22 cellular contexts compared by ENCODE assay signal in genomic region chr1:51833700-51834099, GRCh38. TPM values are rescaled to one million over a fixed set of nuclear protein-coding genes. Genes with fewer than 3 reads are reported as not detected.
A peak's percentile ranks its signal among the peaks of the same experiment; 100 is the strongest.
DNase-seq lines count a peak whose midpoint lies in the region; ATAC-seq, FAIRE-seq and TF ChIP-seq lines count a peak whose summit lies in the region.
"Had no signal": no experiment of that assay in that cellular context is flagged by ENCODE, and none has a peak within 500 bp of the region (broad histone marks: within the 10 kb centered on the region; RNA-seq: fewer than 3 reads in every experiment).

No MANE protein-coding gene starts in this region.

- WGBS in K562 (ENCODE audit: insufficient coverage, low coverage, missing lambda C conversion rate): 95% methylated on average over 2 of the region's 2 CpGs
- WGBS in endodermal cell (ENCODE audit: insufficient coverage in 1 of 2, insufficient read length in 1 of 2), 2 experiments: 98 to 100% methylated on average over 2 of the region's 2 CpGs

- TF ChIP-seq EP300 in K562 (IDR thresholded peaks at IDR 0.05; ENCODE audit: low read length): no peak

- POLR2A ChIA-PET in K562 (lab: Yijun Ruan, JAX): no interaction called here

- H4K20me1 ChIP-seq in K562 (replicated peaks; ENCODE audit: control insufficient read depth, insufficient read depth, low read length): no peaks in the 10 kb centered on the region

- H3K79me2 ChIP-seq in K562 (ENCODE audit: control insufficient read depth, insufficient read depth, low read length): peaks cover 9% of the 10 kb centered on the region; the same call in 1 of the 3 replicates

- H3K4me2 ChIP-seq in K562 (ENCODE audit: insufficient read depth, low read length): no peak overlapping the region
- H3K4me2 ChIP-seq: KMS-11 had no signal

- H3K27me3 Mint-ChIP-seq in endodermal cell (ENCODE audit: insufficient read depth): no peaks in the 10 kb centered on the region
- H3K27me3 Mint-ChIP-seq in activated naive CD4-positive, alpha-beta T cell treated with anti-CD3 and anti-CD28 coated beads, Interleukin-2, amount 10 ng/mL, durations not matched to agents 7 days and 5 days: no peaks in the 10 kb centered on the region
- H3K27me3 Mint-ChIP-seq: B cell; CD4-positive, alpha-beta memory T cell; T-helper 17 cell had no signal

- TF ChIP-seq RAD21 in K562 (CRISPR knock-in tag; conservative IDR thresholded peaks at IDR 0.05 in 1 of 2, IDR thresholded peaks at IDR 0.05 in 1 of 2): no peak

- intact Hi-C loops in K562 (cut with micrococcal nuclease): no loop called here
- intact Hi-C loops in Right ventricle myocardium inferior (cut with DNase I): no loop called here

- no peak for TF ChIP-seq CTCF in K562 (IDR thresholded peaks at IDR 0.05 in 2 of 3, conservative IDR thresholded peaks at IDR 0.05 in 1 of 3; ENCODE audit: insufficient read depth in 2 of 3, low read depth in 1 of 3, low read length in 3 of 3)
- no peak for TF ChIP-seq CTCF in endodermal cell (conservative IDR thresholded peaks at IDR 0.05)

- no peak overlapping the region for H2AFZ ChIP-seq in K562 (ENCODE audit: low read depth, low read length)

- in situ Hi-C loops in K562 (cut with MboI): no loop called here

- no TSS peak for BruUV-seq in K562 (replicated peaks; lab: Mats Ljungman, UMichigan)

- H3K4me3 Mint-ChIP-seq in endodermal cell: no peak overlapping the region
- no peak overlapping the region for H3K4me3 Mint-ChIP-seq in activated naive CD4-positive, alpha-beta T cell treated with anti-CD3 and anti-CD28 coated beads, Interleukin-2, amount 10 ng/mL, durations not matched to agents 7 days and 5 days
- H3K4me3 Mint-ChIP-seq: B cell; CD4-positive, alpha-beta memory T cell; T-helper 17 cell had no signal

- H3K4me3 ChIP-seq in K562: no peak overlapping the region
- no peak overlapping the region for H3K4me3 ChIP-seq in endodermal cell (ENCODE audit: low read length)

- H3K4me1 ChIP-seq in K562 (replicated peaks in 1 of 2; ENCODE audit: control insufficient read depth in 2 of 2, insufficient read depth in 2 of 2, low read length in 2 of 2): no peaks in the 10 kb centered on the region
- H3K4me1 ChIP-seq in endodermal cell (ENCODE audit: control insufficient read depth, insufficient read depth, low read length): no peaks in the 10 kb centered on the region

- no peak for ATAC-seq in K562
- no peak for ATAC-seq in Right ventricle myocardium inferior
- ATAC-seq: HCT116, Panc1, T-helper 17 cell had no signal

- H3K27ac ChIP-seq in K562 (ENCODE audit: extremely low read depth, low read depth, low read length) (no peak overlapping the region), endodermal cell (ENCODE audit: low read depth, low read length) (no peak overlapping the region)
- H3K27ac ChIP-seq: KMS-11 had no signal

- H3K27ac Mint-ChIP-seq in endodermal cell: no peak overlapping the region
- no peak overlapping the region for H3K27ac Mint-ChIP-seq in activated naive CD4-positive, alpha-beta T cell treated with anti-CD3 and anti-CD28 coated beads, Interleukin-2, amount 10 ng/mL, durations not matched to agents 7 days and 5 days
- H3K27ac Mint-ChIP-seq: B cell, T-helper 17 cell had no signal

- no peaks in the 10 kb centered on the region for H3K27me3 ChIP-seq in K562 (ENCODE audit: control insufficient read depth in 2 of 2, insufficient read depth in 2 of 2, low read length in 2 of 2)
- no peaks in the 10 kb centered on the region for H3K27me3 ChIP-seq in endodermal cell (ENCODE audit: control insufficient read depth, insufficient read depth, low read length, poor library complexity, severe bottlenecking)

- peak; percentile 23 for DNase-seq in EH (ENCODE audit: low read depth)
- DNase-seq in HT1080 (ENCODE audit: low read depth): peak; percentile 27
- no peak for DNase-seq in K562 (ENCODE audit: extremely low read depth in 1 of 4, low spot score in 3 of 4)
- peak; percentile 15 for DNase-seq in renal cortical epithelial cell (ENCODE audit: low read depth)
- no peak for DNase-seq in endodermal cell
- no peak for DNase-seq in Right ventricle myocardium inferior (ENCODE audit: missing footprints)
- no peak for DNase-seq in activated naive CD4-positive, alpha-beta T cell treated with anti-CD3 and anti-CD28 coated beads, Interleukin-2, amount 10 ng/mL, durations not matched to agents 7 days and 5 days
- DNase-seq: Calu3; CD4-positive, alpha-beta memory T cell; DND-41; MM.1S; NCI-H1105; NCI-H1694; NCI-H2107; NCI-H2227 treated with DMSO at 0.1 percent for 48 hours; NCI-H524; SHP77 treated with DMSO at 0.1 percent for 48 hours; T-helper 17 cell had no signal

- CTCF ChIA-PET in K562 (lab: Yijun Ruan, JAX; ENCODE audit: low intra/inter-chr PET ratio): no interaction called here
- CTCF ChIA-PET in activated naive CD4-positive, alpha-beta T cell treated with anti-CD3 and anti-CD28 coated beads, Interleukin-2, amount 10 ng/mL, durations not matched to agents 7 days and 5 days (lab: Charles Lee): no interaction called here

- peaks cover 3% of the 10 kb centered on the region for H3K9me3 Mint-ChIP-seq in endodermal cell
- H3K9me3 Mint-ChIP-seq in activated naive CD4-positive, alpha-beta T cell treated with anti-CD3 and anti-CD28 coated beads, Interleukin-2, amount 10 ng/mL, durations not matched to agents 7 days and 5 days: no peaks in the 10 kb centered on the region
- H3K9me3 Mint-ChIP-seq: CD4-positive, alpha-beta memory T cell had no signal

- peak; percentile 15 for FAIRE-seq in K562 (lab: Jason Lieb, UNC)

- no peaks in the 10 kb centered on the region for H3K9me3 ChIP-seq in K562 (replicated peaks; ENCODE audit: control insufficient read depth, insufficient read depth, low read depth, low read length)
- H3K9me3 ChIP-seq in endodermal cell (ENCODE audit: control insufficient read depth, low read length): peaks cover 12% of the 10 kb centered on the region

- no peak overlapping the region for H3K9ac ChIP-seq in K562 (ENCODE audit: insufficient read depth in 1 of 2, low read depth in 2 of 2, low read length in 2 of 2)
- no peak overlapping the region for H3K9ac ChIP-seq in endodermal cell (ENCODE audit: extremely low read depth, low read length, poor library complexity, severe bottlenecking)
- H3K9ac ChIP-seq: KMS-11 had no signal

- peaks cover 85% of the 10 kb centered on the region for H3K36me3 ChIP-seq in K562 (ENCODE audit: control insufficient read depth, insufficient read depth, low read length)
- H3K36me3 ChIP-seq in endodermal cell (ENCODE audit: control insufficient read depth, insufficient read depth, low read length): peaks cover 78% of the 10 kb centered on the region

- no peaks in the 10 kb centered on the region for H3K9me1 ChIP-seq in K562 (ENCODE audit: control insufficient read depth, insufficient read depth, low read length)

- peaks cover 64% of the 10 kb centered on the region for H3K36me3 Mint-ChIP-seq in endodermal cell (ENCODE audit: low read depth)
- peaks cover 20% of the 10 kb centered on the region for H3K36me3 Mint-ChIP-seq in activated naive CD4-positive, alpha-beta T cell treated with anti-CD3 and anti-CD28 coated beads, Interleukin-2, amount 10 ng/mL, durations not matched to agents 7 days and 5 days

- H3K4me1 Mint-ChIP-seq in endodermal cell: no peaks in the 10 kb centered on the region
- no peaks in the 10 kb centered on the region for H3K4me1 Mint-ChIP-seq in activated naive CD4-positive, alpha-beta T cell treated with anti-CD3 and anti-CD28 coated beads, Interleukin-2, amount 10 ng/mL, durations not matched to agents 7 days and 5 days
- H3K4me1 Mint-ChIP-seq: B cell; CD4-positive, alpha-beta memory T cell; T-helper 17 cell had no signal

- TF ChIP-seq POLR2A in K562 (conservative IDR thresholded peaks at IDR 0.05): no peak

TF ChIP-seq in K562, 482 proteins besides CTCF, POLR2A, EP300 and RAD21 (continues in another document):
- TF ChIP-seq ZFP91 (CRISPR knock-in tag; IDR thresholded peaks at IDR 0.05): no peak

RNA-seq across cellular contexts. Expression of gene NRDC, which starts 44.8 kb away (rescaled TPM):
- 57.0 and 57.8 TPM in 2 replicates for total RNA-seq in HT1080 (2014; rRNA removed; shearing (Covaris generic))
- polyA plus RNA-seq in HT1080 (2015; cell fraction: cytosol; rRNA removed): 77.4 and 89.7 TPM in 2 replicates
- 170 and 179 TPM in 2 replicates for polyA plus RNA-seq in HT1080 (2015; cell fraction: nucleus; rRNA removed)
- 223 and 663 TPM in 2 replicates for total RNA-seq in K562 (2011; cell fraction: chromatin; rRNA removed; ENCODE audit: low replicate concordance)
- 111 and 152 TPM in 2 replicates for total RNA-seq in K562 (2011; cell fraction: nucleolus; rRNA removed)
- total RNA-seq in K562 (2011; cell fraction: nucleoplasm; rRNA removed): 268 and 359 TPM in 2 replicates
- total RNA-seq in K562 (2014; rRNA removed) (102 and 139 TPM in 2 replicates), K562 (2014; rRNA removed; fragmentation: Illumina TruSeq; extraction: Trizol) (201 and 216 TPM in 2 replicates), K562 (2015; rRNA removed; fragmentation: Illumina TruSeq; extraction: Trizol) (177 and 196 TPM in 2 replicates), K562 (2021) (255 and 270 TPM in 2 replicates), renal cortical epithelial cell (62.9 and 116 TPM in 2 replicates), endodermal cell (100 to 1,000 TPM; 160 to 202 TPM), Right ventricle myocardium inferior (146 TPM)
- polyA plus RNA-seq in K562 (2011; rRNA removed) (371 and 375 TPM in 2 replicates), K562 (2014; fragmentation: Illumina TruSeq; extraction: Trizol) (296 and 347 TPM in 2 replicates), K562 (2014; fragmentation: Nextera tagmentation; extraction: Ambion mirVana) (100 to 1,000 TPM; 135 to 149 TPM), K562 (2014; rRNA removed) (222 and 261 TPM in 2 replicates)
- polyA plus RNA-seq in K562 (2011; cell fraction: cytosol; rRNA removed): 86.1 and 145 TPM in 2 replicates
- polyA plus RNA-seq in K562 (2011; cell fraction: nucleus; rRNA removed): 402 and 574 TPM in 2 replicates
- 312 and 324 TPM in 2 replicates for polyA plus RNA-seq in K562 (2012)
- polyA minus RNA-seq in K562 (2011; rRNA and poly(A)+ RNA removed): 432 and 467 TPM in 2 replicates
- polyA minus RNA-seq in K562 (2011; cell fraction: cytosol; rRNA and poly(A)+ RNA removed): 159 and 171 TPM in 2 replicates
- 87.5 and 183 TPM in 2 replicates for polyA minus RNA-seq in K562 (2011; cell fraction: nucleus; rRNA and poly(A)+ RNA removed)
- polyA plus RNA-seq in endodermal cell (2013, experiment 1 of 2): 136 TPM
- 131 TPM for polyA plus RNA-seq in endodermal cell (2013, experiment 2 of 2)

Comparison
In these comparisons a context has a peak if more than half of its experiments do, and no peak if none do; other contexts are left out.
1. DNase-seq: peak in EH (single experiment), HT1080 (single experiment) and renal cortical epithelial cell (single experiment); none in K562 (0 of 4), endodermal cell (single experiment), Right ventricle myocardium inferior (single experiment) and activated naive CD4-positive, alpha-beta T cell treated with anti-CD3 and anti-CD28 coated beads, Interleukin-2, amount 10 ng/mL, durations not matched to agents 7 days and 5 days (single experiment).